19 cellular contexts compared by ENCODE assay signal in the genomic region with DNA sequence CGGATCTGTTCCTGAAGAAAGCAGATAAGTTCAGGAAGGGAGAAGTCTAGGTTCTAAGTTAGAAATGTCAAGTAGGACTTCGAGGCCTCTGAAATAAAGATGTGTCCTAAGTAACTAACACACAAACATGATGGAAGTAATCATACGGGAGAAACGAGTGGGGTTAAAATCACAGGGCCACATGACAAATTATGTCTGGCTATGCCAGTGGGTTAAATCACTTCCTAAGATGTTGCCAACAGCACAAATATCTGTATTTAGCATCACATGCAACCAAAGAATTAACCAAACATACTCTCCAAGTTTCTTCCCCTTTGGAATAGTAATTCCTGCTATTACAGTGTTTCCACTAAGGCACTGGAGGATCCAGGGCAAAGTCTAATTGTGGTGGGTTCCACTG. TPM values are rescaled to one million over a fixed set of nuclear protein-coding genes. Genes with fewer than 3 reads are reported as not detected.
DNase-seq lines count a peak whose midpoint lies in the region; ATAC-seq and TF ChIP-seq lines count a peak whose summit lies in the region.
"Had no signal": no experiment of that assay in that cellular context is flagged by ENCODE, and none has a peak within 500 bp of the region (broad histone marks: within the 10 kb centered on the region; RNA-seq: fewer than 3 reads in every experiment).

No MANE protein-coding gene starts in this region.

- no peaks in the 10 kb centered on the region for H3K36me3 ChIP-seq in KMS-11 (ENCODE audit: insufficient read depth)
- H3K36me3 ChIP-seq in lower lobe of right lung, result no peaks in the 10 kb centered on the region
- no peaks in the 10 kb centered on the region for H3K36me3 ChIP-seq in subcutaneous abdominal adipose tissue (ENCODE audit: control insufficient read depth in 5 of 5, insufficient read depth in 5 of 5, low read length in 5 of 5)
- H3K36me3 ChIP-seq in CD4-positive, alpha-beta memory T cell (ENCODE audit: insufficient read depth, low read length), result no peaks in the 10 kb centered on the region
- H3K36me3 ChIP-seq: SJCRH30 had no signal

- CTCF ChIA-PET in CD4-positive, alpha-beta memory T cell (lab: Charles Lee; ENCODE audit: partially characterized antibody), result interaction anchor here (1.3 kb wide), 1 partner anchor 13 kb away, joined by 4 read pairs; no protein-coding TSS in a partner anchor

- intact Hi-C loops in lower lobe of right lung (cut with DNase I) (no loop called here), posterior cingulate gyrus (cut with DNase I) (no loop called here)
- intact Hi-C loops in CD4-positive, alpha-beta memory T cell (cut with micrococcal nuclease), result no loop called here

- no peak for TF ChIP-seq CTCF in KMS-11 (conservative IDR thresholded peaks at IDR 0.05; ENCODE audit: low read depth, low read length)
- no peak for TF ChIP-seq CTCF in brain (conservative IDR thresholded peaks at IDR 0.05)
- TF ChIP-seq CTCF in lower lobe of right lung (IDR thresholded peaks at IDR 0.05), result no peak

- H3K27me3 ChIP-seq in KMS-11 (ENCODE audit: insufficient read depth, low read depth) (no peaks in the 10 kb centered on the region), lower lobe of right lung (ENCODE audit: low read depth) (no peaks in the 10 kb centered on the region), subcutaneous abdominal adipose tissue (ENCODE audit: control insufficient read depth in 5 of 5, insufficient read depth in 4 of 5, low read length in 5 of 5) (no peaks in the 10 kb centered on the region)
- H3K27me3 ChIP-seq in CD4-positive, alpha-beta memory T cell (ENCODE audit: insufficient read depth, low read length), result peaks cover 7% of the 10 kb centered on the region
- H3K27me3 ChIP-seq: SJCRH30 had no signal

- no peak overlapping the region for H3K9ac ChIP-seq in KMS-11
- no peak overlapping the region for H3K9ac ChIP-seq in subcutaneous abdominal adipose tissue (ENCODE audit: low read length in 5 of 5)

- H3K27ac ChIP-seq in KMS-11 (no peak overlapping the region), lower lobe of right lung (peak overlapping the region; percentile 58), subcutaneous abdominal adipose tissue (ENCODE audit: low read depth, low read length) (peak overlapping the region; percentile 1)
- no peak overlapping the region for H3K27ac ChIP-seq in CD4-positive, alpha-beta memory T cell (ENCODE audit: low read depth, low read length)
- H3K27ac ChIP-seq: SJCRH30 had no signal

- H3K36me3 Mint-ChIP-seq in brain, result no peaks in the 10 kb centered on the region
- H3K36me3 Mint-ChIP-seq in CD4-positive, alpha-beta memory T cell, result no peaks in the 10 kb centered on the region
- H3K36me3 Mint-ChIP-seq: CD4-positive, CD25-positive, alpha-beta regulatory T cell had no signal

- ATAC-seq in lower lobe of right lung, result no peak
- ATAC-seq: GM12878 had no signal

- H3K4me1 Mint-ChIP-seq in brain, result peaks cover 47% of the 10 kb centered on the region
- peaks cover 4 to 10% (median 6%) of the 10 kb centered on the region in 4 donors for H3K4me1 Mint-ChIP-seq in CD4-positive, alpha-beta memory T cell

- H4K20me1 ChIP-seq in KMS-11 (ENCODE audit: insufficient read depth), result no peaks in the 10 kb centered on the region

- H3K4me3 ChIP-seq in KMS-11 (IDR thresholded peaks at IDR 0.05; ENCODE audit: insufficient read depth, low read depth, low read length) (no peak overlapping the region), lower lobe of right lung (no peak overlapping the region), subcutaneous abdominal adipose tissue (ENCODE audit: low read depth in 1 of 5, low read length in 5 of 5) (no peak overlapping the region)
- H3K4me3 ChIP-seq in CD4-positive, alpha-beta memory T cell (ENCODE audit: low read length in 2 of 2), result no peak overlapping the region
- H3K4me3 ChIP-seq: SJCRH30 had no signal

- POLR2A ChIA-PET in CD4-positive, alpha-beta memory T cell (lab: Charles Lee; ENCODE audit: partially characterized antibody), result interaction anchor here (1.2 kb wide), 1 partner anchor 13 kb away, joined by 4 read pairs; no protein-coding TSS in a partner anchor

- no peaks in the 10 kb centered on the region for H3K79me2 ChIP-seq in KMS-11 (ENCODE audit: insufficient read depth, low read depth)

- peak overlapping the region; percentile 74; the same call in 1 of the 2 replicates for H3K4me2 ChIP-seq in KMS-11

- no peaks in the 10 kb centered on the region for H3K9me3 Mint-ChIP-seq in brain
- H3K9me3 Mint-ChIP-seq in CD4-positive, alpha-beta memory T cell, result peaks cover 0 to 2% (median 0%) of the 10 kb centered on the region in 8 donors

- no peaks in the 10 kb centered on the region for H3K27me3 Mint-ChIP-seq in brain
- peaks cover 7 to 28% of the 10 kb centered on the region in 2 donors for H3K27me3 Mint-ChIP-seq in CD4-positive, alpha-beta memory T cell

- H3K9me3 ChIP-seq in lower lobe of right lung (no peaks in the 10 kb centered on the region), subcutaneous abdominal adipose tissue (ENCODE audit: control insufficient read depth in 5 of 5, low read length in 5 of 5) (no peaks in the 10 kb centered on the region)
- no peaks in the 10 kb centered on the region for H3K9me3 ChIP-seq in CD4-positive, alpha-beta memory T cell (ENCODE audit: control insufficient read depth in 1 of 2, low read length in 2 of 2)
- H3K9me3 ChIP-seq: Caco-2, SJCRH30 had no signal

- DNase-seq in lower lobe of right lung, result no peak
- DNase-seq in activated CD4-positive, alpha-beta T cell treated with anti-CD3 and anti-CD28 coated beads, Interleukin-2, amount 50 U/mL, for 48 hours, result no peak
- DNase-seq in CD4-positive, alpha-beta memory T cell, result no peak
- no peak for DNase-seq in posterior cingulate gyrus
- DNase-seq in NOMO-1 (lab: John Stamatoyannopoulos, UW; ENCODE audit: unreplicated experiment in 2 of 2), result no peak
- DNase-seq: ACHN; Caco-2; CD4-positive, CD25-positive, alpha-beta regulatory T cell; DMS153; NCI-H1105; NCI-H187; NCI-H2107; NCI-H2227 treated with DMSO at 0.1 percent for 48 hours; NCI-H510A treated with DMSO at 0.1 percent for 48 hours; SJCRH30 had no signal

- H2AFZ ChIP-seq in KMS-11 (ENCODE audit: low read depth), result no peak overlapping the region

- H3K4me3 Mint-ChIP-seq in brain, result no peak overlapping the region
- no peak overlapping the region for H3K4me3 Mint-ChIP-seq in CD4-positive, alpha-beta memory T cell

- H3K4me1 ChIP-seq in KMS-11 (ENCODE audit: low read depth, poor library complexity, severe bottlenecking) (peaks cover 59% of the 10 kb centered on the region), lower lobe of right lung (peaks cover 52% of the 10 kb centered on the region), subcutaneous abdominal adipose tissue (ENCODE audit: control insufficient read depth in 5 of 5, insufficient read depth in 5 of 5, low read length in 5 of 5) (peaks cover 2 to 42% (median 23%) of the 10 kb centered on the region in 5 donors)
- no peaks in the 10 kb centered on the region for H3K4me1 ChIP-seq in CD4-positive, alpha-beta memory T cell (ENCODE audit: insufficient read depth, low read length)
- H3K4me1 ChIP-seq: Caco-2 had no signal

- H3K27ac Mint-ChIP-seq in brain, result peak overlapping the region in 3 of 5 experiments; percentile 14 to 41 (median 39)
- H3K27ac Mint-ChIP-seq in CD4-positive, alpha-beta memory T cell, result no peak overlapping the region

RNA-seq across cellular contexts. Expression of a gene that starts 13.7 kb away (rescaled TPM):
- 11.0 TPM for polyA plus RNA-seq in brain (ENCODE audit: insufficient read depth, low read depth, low replicate concordance)
- total RNA-seq in lower lobe of right lung, result 18.1 TPM
- total RNA-seq in CD4-positive, alpha-beta memory T cell, result 10 to 100 TPM; 10.3 to 11.3 TPM
- polyA plus RNA-seq in CD4-positive, alpha-beta memory T cell, result under 1 TPM; 0.23 to 0.68 TPM

Comparison
In these comparisons a context has a peak if more than half of its experiments do, and no peak if none do; other contexts are left out.
1. H3K27ac ChIP-seq: peak in lower lobe of right lung (single experiment) and subcutaneous abdominal adipose tissue (single experiment); none in KMS-11 (single experiment) and CD4-positive, alpha-beta memory T cell (single experiment).
2. H3K27ac Mint-ChIP-seq: peak in brain (3 of 5); none in CD4-positive, alpha-beta memory T cell (0 of 7).